In genomic region chr17:4599505-4600281, GRCh38 we compare ENCODE assay signal across 10 cellular contexts. TPM values are rescaled to one million over a fixed set of nuclear protein-coding genes. Genes with fewer than 3 reads are reported as not detected.
A peak's percentile ranks its signal among the peaks of the same experiment; 100 is the strongest.
DNase-seq lines count a peak whose midpoint lies in the region; ATAC-seq and TF ChIP-seq lines count a peak whose summit lies in the region.
"Had no signal": no experiment of that assay in that cellular context is flagged by ENCODE, and none has a peak within 500 bp of the region (broad histone marks: within the 10 kb centered on the region; RNA-seq: fewer than 3 reads in every experiment).

No MANE protein-coding gene starts in this region.

- peaks cover 5% of the 10 kb centered on the region for H3K36me3 Mint-ChIP-seq in stimulated activated effector memory CD8-positive, alpha-beta T cell treated with anti-CD3 and anti-CD28 coated beads, Interleukin-12 subunit alpha, Interleukin-12 subunit beta, amount 100 ng/mL, for 72 hours

- intact Hi-C loops in ovary (cut with DNase I): no loop called here

- H3K9me3 ChIP-seq in HUES6 (ENCODE audit: control insufficient read depth, insufficient read depth, low read depth, low read length) (no peaks in the 10 kb centered on the region), SJCRH30 (replicated peaks) (no peaks in the 10 kb centered on the region), cardiac muscle cell (ENCODE audit: low read depth) (no peaks in the 10 kb centered on the region), ovary (no peaks in the 10 kb centered on the region)

- DNase-seq in SJCRH30: peak; percentile 18 to 45
- peak; percentile 57 to 92 for DNase-seq in cardiac muscle cell (ENCODE audit: low read depth in 1 of 2, low spot score in 1 of 2)
- peak; percentile 86 to 94 (median 92) for DNase-seq in ovary
- DNase-seq in stimulated activated effector memory CD8-positive, alpha-beta T cell treated with anti-CD3 and anti-CD28 coated beads, Interleukin-12 subunit alpha, Interleukin-12 subunit beta, amount 100 ng/mL, for 72 hours (ENCODE audit: low spot score in 2 of 2): no peak
- DNase-seq in epidermal melanocyte (ENCODE audit: insufficient read length, low spot score): no peak
- DNase-seq in ureter (ENCODE audit: low spot score): no peak
- DNase-seq in SKM-1 (lab: John Stamatoyannopoulos, UW; ENCODE audit: unreplicated experiment): no peak
- DNase-seq: NCI-H774 had no signal

- no peak for ATAC-seq in stimulated activated effector memory CD8-positive, alpha-beta T cell treated with anti-CD3 and anti-CD28 coated beads, Interleukin-12 subunit alpha, Interleukin-12 subunit beta, amount 100 ng/mL, for 72 hours

- H3K4me1 Mint-ChIP-seq in stimulated activated effector memory CD8-positive, alpha-beta T cell treated with anti-CD3 and anti-CD28 coated beads, Interleukin-12 subunit alpha, Interleukin-12 subunit beta, amount 100 ng/mL, for 72 hours: peaks cover 6% of the 10 kb centered on the region

- TF ChIP-seq POLR2A in ovary (IDR thresholded peaks at IDR 0.05): no peak

- H3K4me3 ChIP-seq in HUES6 (ENCODE audit: low read depth, low read length) (peak overlapping the region; percentile 22; the same call in 1 of the 2 replicates), SJCRH30 (no peak overlapping the region), cardiac muscle cell (no peak overlapping the region), ovary (no peak overlapping the region)

- H3K27ac ChIP-seq in HUES6 (ENCODE audit: low read depth, low read length): no peak overlapping the region; the same call in 1 of the 2 replicates
- no peak overlapping the region for H3K27ac ChIP-seq in SJCRH30
- peak overlapping the region; percentile 89 for H3K27ac ChIP-seq in cardiac muscle cell
- peak overlapping the region; percentile 91 for H3K27ac ChIP-seq in ovary

- no peaks in the 10 kb centered on the region for H3K9me3 Mint-ChIP-seq in stimulated activated effector memory CD8-positive, alpha-beta T cell treated with anti-CD3 and anti-CD28 coated beads, Interleukin-12 subunit alpha, Interleukin-12 subunit beta, amount 100 ng/mL, for 72 hours

- H3K27me3 ChIP-seq in HUES6 (ENCODE audit: control insufficient read depth, insufficient read depth, low read length) (no peaks in the 10 kb centered on the region; the same call in 1 of the 2 replicates), SJCRH30 (no peaks in the 10 kb centered on the region), cardiac muscle cell (no peaks in the 10 kb centered on the region), ovary (no peaks in the 10 kb centered on the region)

- 14 to 19% (median 17%) methylated on average over 25 of the region's 25 CpGs for WGBS in ovary, 3 donors

- no peak overlapping the region for H3K4me3 Mint-ChIP-seq in stimulated activated effector memory CD8-positive, alpha-beta T cell treated with anti-CD3 and anti-CD28 coated beads, Interleukin-12 subunit alpha, Interleukin-12 subunit beta, amount 100 ng/mL, for 72 hours

- H3K9ac ChIP-seq in HUES6 (ENCODE audit: low read length): peak overlapping the region; percentile 0

- no peak overlapping the region for H3K27ac Mint-ChIP-seq in stimulated activated effector memory CD8-positive, alpha-beta T cell treated with anti-CD3 and anti-CD28 coated beads, Interleukin-12 subunit alpha, Interleukin-12 subunit beta, amount 100 ng/mL, for 72 hours

- peaks cover 45% of the 10 kb centered on the region for H3K4me1 ChIP-seq in HUES6 (ENCODE audit: control insufficient read depth, insufficient read depth, low read length)
- H3K4me1 ChIP-seq in SJCRH30: peaks cover 10% of the 10 kb centered on the region; the same call in 1 of the 2 replicates
- H3K4me1 ChIP-seq in cardiac muscle cell (ENCODE audit: low read depth): peaks cover 58% of the 10 kb centered on the region
- H3K4me1 ChIP-seq in ovary (ENCODE audit: insufficient read depth): peaks cover 19% of the 10 kb centered on the region

- TF ChIP-seq EP300 in ovary (IDR thresholded peaks at IDR 0.05): no peak

- no peak for TF ChIP-seq CTCF in cardiac muscle cell (IDR thresholded peaks at IDR 0.05; ENCODE audit: low read depth, low read length)
- TF ChIP-seq CTCF in ovary (IDR thresholded peaks at IDR 0.05): no peak

- H3K36me3 ChIP-seq in HUES6 (ENCODE audit: control insufficient read depth, insufficient read depth, low read length) (no peaks in the 10 kb centered on the region), SJCRH30 (no peaks in the 10 kb centered on the region), cardiac muscle cell (peaks cover 24% of the 10 kb centered on the region), ovary (no peaks in the 10 kb centered on the region)

RNA-seq across cellular contexts. Expression of gene SMTNL2, which starts 15.4 kb away (rescaled TPM):
- total RNA-seq in SJCRH30 (2014; rRNA removed; shearing (Covaris generic)): 0.23 TPM in 1 of 2 replicates, not detected in the other
- 176 and 184 TPM in 2 replicates for total RNA-seq in cardiac muscle cell
- polyA plus RNA-seq in cardiac muscle cell: 269 TPM in 2 replicates
- total RNA-seq in ovary: 10 to 100 TPM in 5 of 7 donors, 1 to 10 TPM in 2; 3.7 to 34.3 (median 17.8) TPM
- 1 to 10 TPM; 4.7 to 4.8 TPM for polyA plus RNA-seq in ovary
- 2.0 TPM for total RNA-seq in ureter

RNA-seq across cellular contexts. Expression of gene GGT6, which starts 39.3 kb away (rescaled TPM):
- total RNA-seq in SJCRH30 (2014; rRNA removed; shearing (Covaris generic)): not detected in 2 replicates
- total RNA-seq in cardiac muscle cell (not detected in 2 replicates), ovary (10 to 100 TPM in 1 of 7 donors, 1 to 10 TPM in 4, under 1 TPM in 2; 0.58 to 31.5 (median 1.5) TPM), ureter (83.6 TPM)
- polyA plus RNA-seq in cardiac muscle cell (not detected in 2 replicates), ovary (under 1 TPM; 0.08 to 0.36 TPM)
- total RNA-seq: myocyte had no signal

RNA-seq across cellular contexts. Expression of gene ALOX15, which starts 41.8 kb away (rescaled TPM):
- total RNA-seq in SJCRH30 (2014; rRNA removed; shearing (Covaris generic)): 3.0 and 3.6 TPM in 2 replicates
- 0.71 and 1.1 TPM in 2 replicates for total RNA-seq in cardiac muscle cell
- polyA plus RNA-seq in cardiac muscle cell: 1.5 TPM in 1 of 2 replicates, not detected in the other
- total RNA-seq in ovary: 1 to 10 TPM in 2 of 7 donors, under 1 TPM in 2, not detected in 3; 0.07 to 4.1 (median 1.4) TPM
- under 1 TPM; 0.17 to 0.58 TPM for polyA plus RNA-seq in ovary
- total RNA-seq in ureter: 1.2 TPM
- total RNA-seq: myocyte had no signal

RNA-seq across cellular contexts. Expression of gene MYBBP1A, which starts 44.5 kb away (rescaled TPM):
- 37.0 and 40.3 TPM in 2 replicates for total RNA-seq in SJCRH30 (2014; rRNA removed; shearing (Covaris generic))
- total RNA-seq in cardiac muscle cell: 47.4 and 57.1 TPM in 2 replicates
- 51.5 and 69.3 TPM in 2 replicates for polyA plus RNA-seq in cardiac muscle cell
- total RNA-seq in ovary: 10 to 100 TPM; 18.5 to 71.4 (median 46.4) TPM
- polyA plus RNA-seq in ovary: 10 to 100 TPM; 12.7 to 24.3 TPM
- total RNA-seq in ureter: 110 TPM

Comparison
In these comparisons a context has a peak if more than half of its experiments do, and no peak if none do; other contexts are left out.
1. H3K27ac ChIP-seq: peak in cardiac muscle cell (single experiment) and ovary (2 of 2); none in HUES6 (single experiment) and SJCRH30 (single experiment).
2. DNase-seq: peak in SJCRH30 (2 of 2), cardiac muscle cell (2 of 2) and ovary (5 of 5); none in stimulated activated effector memory CD8-positive, alpha-beta T cell treated with anti-CD3 and anti-CD28 coated beads, Interleukin-12 subunit alpha, Interleukin-12 subunit beta, amount 100 ng/mL, for 72 hours (0 of 2), epidermal melanocyte (single experiment), ureter (single experiment) and SKM-1 (single experiment).